ENCODE assay signal across 8 cellular contexts in genomic region chr7:6729492-6730342, GRCh38. TPM values are rescaled to one million over a fixed set of nuclear protein-coding genes. Genes with fewer than 3 reads are reported as not detected.
DNase-seq lines count a peak whose midpoint lies in the region; ATAC-seq and TF ChIP-seq lines count a peak whose summit lies in the region.

No MANE protein-coding gene starts in this region.

- H3K36me3 Mint-ChIP-seq in T-helper 1 cell treated with Interleukin-12 subunit alpha and Interleukin-12 subunit beta and Interleukin-4 antibody, amounts not matched to agents 30 μg/mL and 1 μg/mL, for 36 hours (ENCODE audit: low read depth), result peaks cover 27% of the 10 kb centered on the region

- H3K27ac ChIP-seq in right cardiac atrium (ENCODE audit: low read length) (peak overlapping the region; percentile 64), uterus (peak overlapping the region; percentile 66 to 76)

- TF ChIP-seq CTCF in GM13976 (IDR thresholded peaks at IDR 0.05; ENCODE audit: borderline replicate concordance, control extremely low read depth, extremely low read depth, insufficient read depth, missing control alignments) (no peak), uterus (IDR thresholded peaks at IDR 0.05) (peak in 3 of 4 experiments; percentile 15 to 29 (median 17))

- H3K4me3 Mint-ChIP-seq in T-helper 1 cell treated with Interleukin-12 subunit alpha and Interleukin-12 subunit beta and Interleukin-4 antibody, amounts not matched to agents 30 μg/mL and 1 μg/mL, for 36 hours, result peak overlapping the region; percentile 90

- peak; percentile 93 for DNase-seq in GM13976 (ENCODE audit: low spot score)
- DNase-seq in NCI-H146 (lab: John Stamatoyannopoulos, UW), result peak; percentile 85
- peak; percentile 61 to 96 (median 91) for DNase-seq in anterior cingulate cortex (lab: John Stamatoyannopoulos, UW)
- DNase-seq in right cardiac atrium, result peak; percentile 97 to 98 (median 98)
- DNase-seq in pulmonary artery endothelial cell (ENCODE audit: low read depth, low spot score), result peak; percentile 43
- peak; percentile 90 to 91 for DNase-seq in uterus

- no peaks in the 10 kb centered on the region for H3K36me3 ChIP-seq in uterus

- H3K4me3 ChIP-seq in right cardiac atrium (ENCODE audit: low read length) (peak overlapping the region; percentile 58), uterus (peak overlapping the region; percentile 47 to 79)

- peaks cover 8% of the 10 kb centered on the region for H3K9me3 Mint-ChIP-seq in T-helper 1 cell treated with Interleukin-12 subunit alpha and Interleukin-12 subunit beta and Interleukin-4 antibody, amounts not matched to agents 30 μg/mL and 1 μg/mL, for 36 hours

- H3K4me1 ChIP-seq in right cardiac atrium (ENCODE audit: control insufficient read depth, insufficient read depth, low read length), result peaks cover 3% of the 10 kb centered on the region
- no peaks in the 10 kb centered on the region for H3K4me1 ChIP-seq in uterus

- ATAC-seq in HG02840 (IDR thresholded peaks at IDR 0.05; ENCODE audit: low FRiP score, unreplicated experiment) (peak; percentile 94), right cardiac atrium (peak; percentile 100)

- intact Hi-C loops in right cardiac atrium (cut with DNase I), result no loop called here
- intact Hi-C loops in uterus (cut with DNase I; ENCODE audit: low total_unique reads), result no loop called here

- TF ChIP-seq POLR2A in uterus (IDR thresholded peaks at IDR 0.05), result peak; percentile 21 to 36

- peak overlapping the region; percentile 76 for H3K27ac Mint-ChIP-seq in T-helper 1 cell treated with Interleukin-12 subunit alpha and Interleukin-12 subunit beta and Interleukin-4 antibody, amounts not matched to agents 30 μg/mL and 1 μg/mL, for 36 hours

- peaks cover 20% of the 10 kb centered on the region for H3K4me1 Mint-ChIP-seq in T-helper 1 cell treated with Interleukin-12 subunit alpha and Interleukin-12 subunit beta and Interleukin-4 antibody, amounts not matched to agents 30 μg/mL and 1 μg/mL, for 36 hours (ENCODE audit: low read depth)

- no peaks in the 10 kb centered on the region for H3K27me3 Mint-ChIP-seq in T-helper 1 cell treated with Interleukin-12 subunit alpha and Interleukin-12 subunit beta and Interleukin-4 antibody, amounts not matched to agents 30 μg/mL and 1 μg/mL, for 36 hours (ENCODE audit: low read depth)

- in situ Hi-C loops in GM13976 (cut with MboI; ENCODE audit: low sequenced_read_pairs, unreplicated experiment), result no loop called here

- H3K27me3 ChIP-seq in right cardiac atrium (ENCODE audit: control insufficient read depth, insufficient read depth) (no peaks in the 10 kb centered on the region), uterus (no peaks in the 10 kb centered on the region)

- 1% methylated on average over 66 of the region's 66 CpGs for WGBS in right cardiac atrium

- H3K9me3 ChIP-seq in right cardiac atrium (ENCODE audit: control insufficient read depth, low read length), result no peaks in the 10 kb centered on the region
- no peaks in the 10 kb centered on the region for H3K9me3 ChIP-seq in uterus

RNA-seq across cellular contexts. Expression of gene ZNF12, which starts 23.0 kb away (rescaled TPM):
- total RNA-seq in right cardiac atrium (10 to 100 TPM; 18.2 to 25.3 (median 20.9) TPM), pulmonary artery endothelial cell (12.4 and 15.9 TPM in 2 replicates), uterus (10 to 100 TPM; 23.5 to 54.7 (median 33.9) TPM)
- polyA plus RNA-seq in right cardiac atrium, result 9.6 TPM

RNA-seq across cellular contexts. Expression of gene RSPH10B2, which starts 24.2 kb away (rescaled TPM):
- under 1 TPM in 3 of 4 donors, not detected in 1; 0.24 to 0.34 (median 0.25) TPM for total RNA-seq in right cardiac atrium
- not detected for polyA plus RNA-seq in right cardiac atrium
- total RNA-seq in pulmonary artery endothelial cell, result 0.13 TPM in 1 of 2 replicates, not detected in the other
- total RNA-seq in uterus, result 1 to 10 TPM in 1 of 4 donors, not detected in 3; 1.0 TPM

Comparison
In these comparisons a context has a peak if more than half of its experiments do, and no peak if none do; other contexts are left out.
1. Peak in every context shown above with its lines: DNase-seq, ATAC-seq, H3K4me3 ChIP-seq and H3K27ac ChIP-seq.
2. DNase-seq: peak in every context shown above with its lines; median percentile 98 in right cardiac atrium; 93 in GM13976; 91 in anterior cingulate cortex; 90 in uterus; 85 in NCI-H146; 43 in pulmonary artery endothelial cell.